8 cellular contexts compared by ENCODE assay signal in genomic region chr6:4647414-4648365, GRCh38.
DNase-seq lines count a peak whose midpoint lies in the region; ATAC-seq and TF ChIP-seq lines count a peak whose summit lies in the region.

No MANE protein-coding gene starts in this region.

- ATAC-seq in GM18907 (IDR thresholded peaks at IDR 0.05; ENCODE audit: unreplicated experiment), result no peak

- no peak for TF ChIP-seq CTCF in liver (IDR thresholded peaks at IDR 0.05; ENCODE audit: low read depth, low read length, missing input control)

- H3K36me3 ChIP-seq in SK-N-MC (ENCODE audit: insufficient read depth, low read length) (no peaks in the 10 kb centered on the region), ectodermal cell (ENCODE audit: control insufficient read depth, insufficient read depth, low read length) (no peaks in the 10 kb centered on the region), liver (ENCODE audit: control insufficient read depth in 4 of 4, insufficient read depth in 3 of 4, low read depth in 1 of 4, low read length in 3 of 4) (no peaks in the 10 kb centered on the region)

- TF ChIP-seq RAD21 in liver (IDR thresholded peaks at IDR 0.05), result peak; percentile 48 to 53

- DNase-seq in CD1c-positive myeloid dendritic cell (ENCODE audit: extremely low spot score) (peak; percentile 15), HuH-7.5 (ENCODE audit: low spot score) (peak; percentile 13), SK-N-MC (ENCODE audit: low read depth, low spot score) (no peak), germinal center (ENCODE audit: low spot score) (no peak)
- DNase-seq in stimulated activated CD4-positive, alpha-beta T cell treated with anti-CD3 and anti-CD28 coated beads, Interleukin-4, amount 100 ng/mL, for 48 hours (ENCODE audit: low read depth in 2 of 2), result peak; percentile 10 to 14

- 19 to 20% methylated on average over 22 of the region's 22 CpGs for WGBS in ectodermal cell, 2 experiments
- 16% methylated on average over 22 of the region's 22 CpGs for WGBS in liver

- H3K27ac ChIP-seq in SK-N-MC, result no peak overlapping the region
- no peak overlapping the region for H3K27ac ChIP-seq in ectodermal cell (ENCODE audit: insufficient read depth, low read depth, low read length, poor library complexity, severe bottlenecking)
- H3K27ac ChIP-seq in liver (ENCODE audit: low read depth in 1 of 2, low read length in 2 of 2), result no peak overlapping the region

- H3K4me3 ChIP-seq in SK-N-MC (peak overlapping the region; percentile 73), ectodermal cell (ENCODE audit: insufficient read depth, low read depth, low read length) (peak overlapping the region; percentile 13), liver (ENCODE audit: low read depth in 1 of 3, low read length in 3 of 3) (peak overlapping the region; percentile 12 to 56 (median 42))

- H3K4me1 ChIP-seq in ectodermal cell (ENCODE audit: control insufficient read depth, insufficient read depth, low read length), result no peaks in the 10 kb centered on the region
- H3K4me1 ChIP-seq in liver (ENCODE audit: control insufficient read depth in 4 of 4, insufficient read depth in 4 of 4, low read length in 3 of 4), result peaks cover 0 to 9% (median 1%) of the 10 kb centered on the region in 4 donors

- H3K9me3 ChIP-seq in SK-N-MC (ENCODE audit: low read depth, low read length), result peaks cover 5% of the 10 kb centered on the region; the same call in 1 of the 2 replicates
- no peaks in the 10 kb centered on the region for H3K9me3 ChIP-seq in ectodermal cell (ENCODE audit: control insufficient read depth, low read length)
- H3K9me3 ChIP-seq in liver (ENCODE audit: control insufficient read depth in 4 of 4, low read length in 3 of 4), result peaks cover 0 to 5% (median 0%) of the 10 kb centered on the region in 4 donors

- H3K27me3 ChIP-seq in ectodermal cell (ENCODE audit: control insufficient read depth, insufficient read depth, low read length, poor library complexity, severe bottlenecking), result no peaks in the 10 kb centered on the region
- peaks cover 0 to 4% (median 0%) of the 10 kb centered on the region in 4 donors for H3K27me3 ChIP-seq in liver (ENCODE audit: control insufficient read depth in 4 of 4, insufficient read depth in 4 of 4, low read length in 3 of 4)

- no peak overlapping the region for H3K9ac ChIP-seq in SK-N-MC (ENCODE audit: insufficient read length)
- H3K9ac ChIP-seq in liver (ENCODE audit: low read depth in 1 of 2, low read length in 2 of 2), result peak overlapping the region in 1 of 2 donors; percentile 57

TF ChIP-seq in liver, 16 proteins besides CTCF, POLR2A, EP300 and RAD21:
- no peak for TF ChIP-seq JUND (IDR thresholded peaks at IDR 0.05)
- TF ChIP-seq RXRA (IDR thresholded peaks at IDR 0.05), result peak in 1 of 2 donors; percentile 24
- TF ChIP-seq FOXA1 (IDR thresholded peaks at IDR 0.05), result no peak
- peak; percentile 85 for TF ChIP-seq MAX (IDR thresholded peaks at IDR 0.05)
- peak in 1 of 2 donors; percentile 5 for TF ChIP-seq HNF4A (conservative IDR thresholded peaks at IDR 0.05)
- peak; percentile 63 for TF ChIP-seq YY1 (IDR thresholded peaks at IDR 0.05)
- TF ChIP-seq SP1 (IDR thresholded peaks at IDR 0.05), result peak; percentile 49

Comparison
In these comparisons a context has a peak if more than half of its experiments do, and no peak if none do; other contexts are left out.
1. DNase-seq: peak in CD1c-positive myeloid dendritic cell (single experiment), HuH-7.5 (single experiment) and stimulated activated CD4-positive, alpha-beta T cell treated with anti-CD3 and anti-CD28 coated beads, Interleukin-4, amount 100 ng/mL, for 48 hours (2 of 2); none in SK-N-MC (single experiment) and germinal center (single experiment).
2. H3K4me3 ChIP-seq: peak in every context shown above with its lines; median percentile 73 in SK-N-MC; 42 in liver; 13 in ectodermal cell.